Comparison of ENCODE assay signal across 9 cellular contexts in the genomic region with DNA sequence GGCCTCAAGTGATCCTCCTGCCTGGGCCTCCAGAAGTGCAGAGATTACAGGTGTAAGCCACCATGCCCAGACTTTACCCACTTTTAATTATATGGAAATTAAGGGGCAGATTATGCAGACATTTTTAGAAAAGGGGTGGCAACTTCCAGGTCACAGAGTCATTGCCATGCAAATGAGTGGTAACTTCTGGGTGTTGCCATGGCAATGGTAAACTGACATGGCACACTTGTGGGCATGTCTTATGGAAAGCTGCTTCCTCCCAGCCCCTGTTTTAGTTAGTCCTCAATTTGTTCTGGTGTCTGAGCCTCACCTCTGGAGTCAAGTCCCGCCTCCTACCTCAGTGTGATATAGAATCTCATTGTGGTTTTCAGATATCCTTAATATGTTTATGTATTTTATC.
"Had no signal": no experiment of that assay in that cellular context is flagged by ENCODE, and none has a peak within 500 bp of the region (broad histone marks: within the 10 kb centered on the region; RNA-seq: fewer than 3 reads in every experiment).

No MANE protein-coding gene starts in this region.

- ATAC-seq: HCT116 had no signal

- H2AFZ ChIP-seq: GM23248 had no signal

- H3K4me3 Mint-ChIP-seq: HFFc6, IgD-negative memory B cell had no signal

- H3K9me3 ChIP-seq: HAP-1 had no signal

- FAIRE-seq: HepG2 had no signal

- H3K36me3 ChIP-seq: HAP-1 had no signal

- H3K9me3 Mint-ChIP-seq: HFFc6 had no signal

- H3K27ac ChIP-seq: GM23248, HL-60 had no signal

- H3K4me1 Mint-ChIP-seq: IgD-negative memory B cell had no signal

- H3K4me3 ChIP-seq: GM23248, HAP-1 had no signal

- H3K9ac ChIP-seq: GM23248 had no signal

- H3K27ac Mint-ChIP-seq: HFFc6 had no signal

- H3K27me3 Mint-ChIP-seq: IgD-negative memory B cell had no signal

- DNase-seq: GM23248, GOT3, H7, HFFc6 had no signal
